Comparison of ENCODE assay signal across 1 cellular context in genomic region chr7:31763548-31763947, GRCh38.
TF ChIP-seq lines count a peak whose summit lies in the region.

No MANE protein-coding gene starts in this region.

TF ChIP-seq in GM12878, 131 proteins besides CTCF, POLR2A, EP300 and RAD21:
- TF ChIP-seq ATF3 (IDR thresholded peaks at IDR 0.05; ENCODE audit: borderline replicate concordance, extremely low read depth, low read depth, low read length): no peak
- no peak for TF ChIP-seq MXI1 (IDR thresholded peaks at IDR 0.05; ENCODE audit: low read depth, low read length)
- TF ChIP-seq E4F1 (IDR thresholded peaks at IDR 0.05; ENCODE audit: borderline replicate concordance, partially characterized antibody): no peak
- TF ChIP-seq CREM (IDR thresholded peaks at IDR 0.05; ENCODE audit: low read depth): no peak
- TF ChIP-seq SREBF1 (IDR thresholded peaks at IDR 0.05; ENCODE audit: low read length): no peak
- no peak for TF ChIP-seq RBBP5 (conservative IDR thresholded peaks at IDR 0.05)
- TF ChIP-seq, protein P1, sequence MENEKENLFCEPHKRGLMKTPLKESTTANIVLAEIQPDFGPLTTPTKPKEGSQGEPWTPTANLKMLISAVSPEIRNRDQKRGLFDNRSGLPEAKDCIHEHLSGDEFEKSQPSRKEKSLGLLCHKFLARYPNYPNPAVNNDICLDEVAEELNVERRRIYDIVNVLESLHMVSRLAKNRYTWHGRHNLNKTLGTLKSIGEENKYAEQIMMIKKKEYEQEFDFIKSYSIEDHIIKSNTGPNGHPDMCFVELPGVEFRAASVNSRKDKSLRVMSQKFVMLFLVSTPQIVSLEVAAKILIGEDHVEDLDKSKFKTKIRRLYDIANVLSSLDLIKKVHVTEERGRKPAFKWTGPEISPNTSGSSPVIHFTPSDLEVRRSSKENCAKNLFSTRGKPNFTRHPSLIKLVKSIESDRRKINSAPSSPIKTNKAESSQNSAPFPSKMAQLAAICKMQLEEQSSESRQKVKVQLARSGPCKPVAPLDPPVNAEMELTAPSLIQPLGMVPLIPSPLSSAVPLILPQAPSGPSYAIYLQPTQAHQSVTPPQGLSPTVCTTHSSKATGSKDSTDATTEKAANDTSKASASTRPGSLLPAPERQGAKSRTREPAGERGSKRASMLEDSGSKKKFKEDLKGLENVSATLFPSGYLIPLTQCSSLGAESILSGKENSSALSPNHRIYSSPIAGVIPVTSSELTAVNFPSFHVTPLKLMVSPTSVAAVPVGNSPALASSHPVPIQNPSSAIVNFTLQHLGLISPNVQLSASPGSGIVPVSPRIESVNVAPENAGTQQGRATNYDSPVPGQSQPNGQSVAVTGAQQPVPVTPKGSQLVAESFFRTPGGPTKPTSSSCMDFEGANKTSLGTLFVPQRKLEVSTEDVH (IDR thresholded peaks at IDR 0.05; ENCODE audit: low read depth, partially characterized antibody): no peak
